In genomic region chr4:15149234-15149841, GRCh38 we compare ENCODE assay signal across 8 cellular contexts.
DNase-seq lines count a peak whose midpoint lies in the region; ATAC-seq lines count a peak whose summit lies in the region.

No MANE protein-coding gene starts in this region.

- H3K56ac ChIP-seq in mesendoderm (ENCODE audit: low read length) = peak overlapping the region; percentile 63

- no peaks in the 10 kb centered on the region for H3K9me3 ChIP-seq in SJSA1 (replicated peaks)
- no peaks in the 10 kb centered on the region for H3K9me3 ChIP-seq in effector memory CD4-positive, alpha-beta T cell (ENCODE audit: control insufficient read depth, low read length)

- H3K27me3 ChIP-seq in SJSA1 (replicated peaks) = no peaks in the 10 kb centered on the region
- H3K27me3 ChIP-seq in mesendoderm (ENCODE audit: insufficient read depth, low read length, poor library complexity) = no peaks in the 10 kb centered on the region
- H3K27me3 ChIP-seq in effector memory CD4-positive, alpha-beta T cell (replicated peaks; ENCODE audit: control insufficient read depth, insufficient read depth, low read length, poor library complexity, severe bottlenecking) = no peaks in the 10 kb centered on the region

- H3K4me3 ChIP-seq in SJSA1 (no peak overlapping the region), mesendoderm (ENCODE audit: low read length) (no peak overlapping the region)
- no peak overlapping the region for H3K4me3 ChIP-seq in effector memory CD4-positive, alpha-beta T cell (ENCODE audit: insufficient read depth, low read depth, low read length, poor library complexity, severe bottlenecking)

- H4K8ac ChIP-seq in mesendoderm (ENCODE audit: low read depth, low read length) = no peak overlapping the region

- H3K79me2 ChIP-seq in mesendoderm (ENCODE audit: control insufficient read depth, insufficient read depth, low read length) = no peaks in the 10 kb centered on the region

- peak overlapping the region; percentile 6 for H3K9ac ChIP-seq in mesendoderm (ENCODE audit: low read length)

- H3K4ac ChIP-seq in mesendoderm (ENCODE audit: low read depth, low read length) = peak overlapping the region; percentile 49

- H3K18ac ChIP-seq in mesendoderm (ENCODE audit: low read length) = peak overlapping the region; percentile 24

- no peak overlapping the region for H3K4me2 ChIP-seq in mesendoderm (ENCODE audit: low read length)

- peak overlapping the region; percentile 19; the same call in 1 of the 2 replicates for H3K27ac ChIP-seq in SJSA1
- H3K27ac ChIP-seq in mesendoderm (ENCODE audit: low read depth, low read length) = peak overlapping the region; percentile 57
- H3K27ac ChIP-seq in effector memory CD4-positive, alpha-beta T cell (ENCODE audit: insufficient read depth, low read length, poor library complexity, severe bottlenecking) = no peak overlapping the region

- H2BK5ac ChIP-seq in mesendoderm (ENCODE audit: low read length) = peak overlapping the region; percentile 55

- H3K4me1 ChIP-seq in SJSA1 (replicated peaks) = peaks cover 11% of the 10 kb centered on the region
- H3K4me1 ChIP-seq in mesendoderm (ENCODE audit: control insufficient read depth, low read depth, low read length) = peaks cover 7% of the 10 kb centered on the region
- H3K4me1 ChIP-seq in effector memory CD4-positive, alpha-beta T cell (ENCODE audit: control insufficient read depth, insufficient read depth, low read length, poor library complexity, severe bottlenecking) = no peaks in the 10 kb centered on the region

- no peaks in the 10 kb centered on the region for H3K79me1 ChIP-seq in mesendoderm (ENCODE audit: low read length)

- H2AK5ac ChIP-seq in mesendoderm (ENCODE audit: low read length) = peak overlapping the region; percentile 20

- peak; percentile 84 for ATAC-seq in GM18517 (IDR thresholded peaks at IDR 0.05; ENCODE audit: unreplicated experiment)
- ATAC-seq in HG02623 (IDR thresholded peaks at IDR 0.05; ENCODE audit: unreplicated experiment) = peak; percentile 64
- ATAC-seq in esophagus mucosa = no peak

- H3K36me3 ChIP-seq in SJSA1 (no peaks in the 10 kb centered on the region), mesendoderm (ENCODE audit: control insufficient read depth, insufficient read depth, low read length) (no peaks in the 10 kb centered on the region)
- no peaks in the 10 kb centered on the region for H3K36me3 ChIP-seq in effector memory CD4-positive, alpha-beta T cell (ENCODE audit: control insufficient read depth, insufficient read depth, low read length)

- H2BK15ac ChIP-seq in mesendoderm (replicated peaks; ENCODE audit: low read depth) = peak overlapping the region; percentile 76

- no CpG with 5 or more reads among the region's 10 CpGs for WGBS in mesendoderm (ENCODE audit: extremely low coverage, insufficient coverage, low lambda C conversion rate)

- H3K23ac ChIP-seq in mesendoderm (ENCODE audit: low read length) = no peak overlapping the region

- DNase-seq in SJSA1 (ENCODE audit: low read depth in 1 of 2, low spot score in 2 of 2) = no peak
- DNase-seq in mesendoderm = no peak
- DNase-seq in effector memory CD4-positive, alpha-beta T cell = no peak
- DNase-seq in NCI-H1048 (lab: John Stamatoyannopoulos, UW) = no peak
- DNase-seq in NCI-H446 treated with DMSO at 0.1 percent for 48 hours (lab: John Stamatoyannopoulos, UW) = no peak

- H2BK120ac ChIP-seq in mesendoderm (ENCODE audit: low read depth, low read length) = peak overlapping the region; percentile 34

- no peak overlapping the region for H4K5ac ChIP-seq in mesendoderm (ENCODE audit: low read length)
